Comparison of ENCODE assay signal across 1 cellular context in the genomic region with DNA sequence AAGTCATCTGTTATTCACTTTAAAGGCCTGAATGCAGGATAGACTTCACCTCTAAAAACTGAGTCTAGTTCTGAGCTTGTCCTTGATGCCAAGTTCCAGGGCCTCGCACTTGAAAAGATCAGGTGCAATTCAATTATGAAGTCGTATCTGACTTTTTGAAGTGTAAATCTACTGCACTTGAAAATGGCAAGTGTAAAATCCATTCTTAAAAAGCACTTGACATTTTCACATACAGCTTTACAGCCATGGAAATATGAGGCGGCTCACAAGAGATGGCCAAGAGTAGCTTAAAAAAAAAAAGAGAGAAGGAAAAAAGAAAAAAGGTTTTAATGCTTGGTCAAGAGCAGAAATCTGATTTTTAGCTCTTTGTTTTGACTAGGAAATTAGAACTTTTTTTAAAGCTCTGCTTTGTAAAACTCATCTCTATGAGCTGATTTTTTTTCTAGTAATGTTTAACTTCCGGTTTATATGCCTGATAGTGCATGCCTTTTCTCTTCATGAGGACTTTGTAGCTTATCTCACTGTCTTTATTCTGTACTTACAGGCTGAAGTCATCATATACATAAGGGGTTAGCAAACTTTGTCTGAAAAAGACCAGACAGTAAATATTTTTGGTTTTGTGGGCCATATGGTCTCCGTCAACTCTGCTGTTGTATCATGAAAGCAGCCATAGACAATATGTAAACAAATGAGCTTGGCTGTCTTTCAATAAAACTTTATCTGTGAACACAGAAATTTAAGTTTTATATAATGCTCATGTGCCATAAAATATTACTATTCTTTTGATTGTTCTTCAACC.
A peak's percentile ranks its signal among the peaks of the same experiment; 100 is the strongest.
TF ChIP-seq lines count a peak whose summit lies in the region.

No MANE protein-coding gene starts in this region.

TF ChIP-seq in K562, 482 proteins besides CTCF, POLR2A, EP300 and RAD21 (continued from another document):
- TF ChIP-seq, protein P1, sequence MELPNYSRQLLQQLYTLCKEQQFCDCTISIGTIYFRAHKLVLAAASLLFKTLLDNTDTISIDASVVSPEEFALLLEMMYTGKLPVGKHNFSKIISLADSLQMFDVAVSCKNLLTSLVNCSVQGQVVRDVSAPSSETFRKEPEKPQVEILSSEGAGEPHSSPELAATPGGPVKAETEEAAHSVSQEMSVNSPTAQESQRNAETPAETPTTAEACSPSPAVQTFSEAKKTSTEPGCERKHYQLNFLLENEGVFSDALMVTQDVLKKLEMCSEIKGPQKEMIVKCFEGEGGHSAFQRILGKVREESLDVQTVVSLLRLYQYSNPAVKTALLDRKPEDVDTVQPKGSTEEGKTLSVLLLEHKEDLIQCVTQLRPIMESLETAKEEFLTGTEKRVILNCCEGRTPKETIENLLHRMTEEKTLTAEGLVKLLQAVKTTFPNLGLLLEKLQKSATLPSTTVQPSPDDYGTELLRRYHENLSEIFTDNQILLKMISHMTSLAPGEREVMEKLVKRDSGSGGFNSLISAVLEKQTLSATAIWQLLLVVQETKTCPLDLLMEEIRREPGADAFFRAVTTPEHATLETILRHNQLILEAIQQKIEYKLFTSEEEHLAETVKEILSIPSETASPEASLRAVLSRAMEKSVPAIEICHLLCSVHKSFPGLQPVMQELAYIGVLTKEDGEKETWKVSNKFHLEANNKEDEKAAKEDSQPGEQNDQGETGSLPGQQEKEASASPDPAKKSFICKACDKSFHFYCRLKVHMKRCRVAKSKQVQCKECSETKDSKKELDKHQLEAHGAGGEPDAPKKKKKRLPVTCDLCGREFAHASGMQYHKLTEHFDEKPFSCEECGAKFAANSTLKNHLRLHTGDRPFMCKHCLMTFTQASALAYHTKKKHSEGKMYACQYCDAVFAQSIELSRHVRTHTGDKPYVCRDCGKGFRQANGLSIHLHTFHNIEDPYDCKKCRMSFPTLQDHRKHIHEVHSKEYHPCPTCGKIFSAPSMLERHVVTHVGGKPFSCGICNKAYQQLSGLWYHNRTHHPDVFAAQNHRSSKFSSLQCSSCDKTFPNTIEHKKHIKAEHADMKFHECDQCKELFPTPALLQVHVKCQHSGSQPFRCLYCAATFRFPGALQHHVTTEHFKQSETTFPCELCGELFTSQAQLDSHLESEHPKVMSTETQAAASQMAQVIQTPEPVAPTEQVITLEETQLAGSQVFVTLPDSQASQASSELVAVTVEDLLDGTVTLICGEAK (IDR thresholded peaks at IDR 0.05): 0 out of 2 replicates have a peak, but pooled peaks have one; percentile 25
- TF ChIP-seq, protein P1 (CRISPR knock-in tag; IDR thresholded peaks at IDR 0.05): no peak
